In genomic region chr4:42326524-42326923, GRCh38 we compare ENCODE assay signal across 28 cellular contexts.
"Had no signal": no experiment of that assay in that cellular context is flagged by ENCODE, and none has a peak within 500 bp of the region (broad histone marks: within the 10 kb centered on the region; RNA-seq: fewer than 3 reads in every experiment).

No MANE protein-coding gene starts in this region.

- DNase-seq: colonic mucosa; cortex of kidney; effector CD8-positive, alpha-beta T cell; effector memory CD8-positive, alpha-beta T cell; endodermal cell; erythroblast; esophagus squamous epithelium; foreskin fibroblast; foreskin melanocyte; gastrocnemius medialis; glutamatergic neuron; head of caudate nucleus; heart right ventricle; hippocampal formation; left cardiac atrium; left lung; left ventricle myocardium superior; lower lobe of right lung; mesenchymal stem cell; mucosa of descending colon; naive B cell had no signal

- H3K4me1 Mint-ChIP-seq: naive B cell had no signal

- ATAC-seq: effector memory CD8-positive, alpha-beta T cell; esophagus mucosa; gastrocnemius medialis; left lung; lower lobe of right lung; mucosa of descending colon had no signal

- H3K27ac ChIP-seq: colonic mucosa, epithelial cell of prostate, esophagus squamous epithelium, gastrocnemius medialis, heart right ventricle, left lung, lower lobe of right lung had no signal

- H3K27me3 ChIP-seq: colonic mucosa, esophagus squamous epithelium, gastrocnemius medialis, heart right ventricle, left lung had no signal

- H3K36me3 Mint-ChIP-seq: mesothelial cell of epicardium, naive B cell had no signal

- H3K4me3 Mint-ChIP-seq: dendritic cell treated with granulocyte-macrophage colony-stimulating factor and Interleukin-4, amounts not matched to agents 40 ng/mL and 50 ng/mL, for 4 days; effector memory CD8-positive, alpha-beta T cell; endodermal cell; mesothelial cell of epicardium had no signal

- H3K9me3 ChIP-seq: colonic mucosa, esophagus squamous epithelium, gastrocnemius medialis, heart right ventricle, left lung, lower lobe of right lung, mucosa of descending colon had no signal

- H3K27me3 Mint-ChIP-seq: dendritic cell treated with granulocyte-macrophage colony-stimulating factor and Interleukin-4, amounts not matched to agents 40 ng/mL and 50 ng/mL, for 4 days had no signal

- H3K4me1 ChIP-seq: colonic mucosa, esophagus squamous epithelium, gastrocnemius medialis, left lung, lower lobe of right lung had no signal

- H3K9me3 Mint-ChIP-seq: dendritic cell treated with granulocyte-macrophage colony-stimulating factor and Interleukin-4, amounts not matched to agents 40 ng/mL and 50 ng/mL, for 4 days; effector memory CD8-positive, alpha-beta T cell; endodermal cell had no signal

- H3K36me3 ChIP-seq: colonic mucosa, esophagus squamous epithelium, gastrocnemius medialis, heart right ventricle, left lung, lower lobe of right lung had no signal

- H3K4me3 ChIP-seq: colonic mucosa, esophagus squamous epithelium, gastrocnemius medialis, heart right ventricle, left lung, lower lobe of right lung, mucosa of descending colon had no signal

- FAIRE-seq: endometrium, islet of Langerhans, keratinocyte had no signal

- H3K27ac Mint-ChIP-seq: dendritic cell treated with granulocyte-macrophage colony-stimulating factor and Interleukin-4, amounts not matched to agents 40 ng/mL and 50 ng/mL, for 4 days; effector memory CD8-positive, alpha-beta T cell; endodermal cell; mesothelial cell of epicardium; naive B cell had no signal
